Comparison of ENCODE assay signal across 12 cellular contexts in the genomic region with DNA sequence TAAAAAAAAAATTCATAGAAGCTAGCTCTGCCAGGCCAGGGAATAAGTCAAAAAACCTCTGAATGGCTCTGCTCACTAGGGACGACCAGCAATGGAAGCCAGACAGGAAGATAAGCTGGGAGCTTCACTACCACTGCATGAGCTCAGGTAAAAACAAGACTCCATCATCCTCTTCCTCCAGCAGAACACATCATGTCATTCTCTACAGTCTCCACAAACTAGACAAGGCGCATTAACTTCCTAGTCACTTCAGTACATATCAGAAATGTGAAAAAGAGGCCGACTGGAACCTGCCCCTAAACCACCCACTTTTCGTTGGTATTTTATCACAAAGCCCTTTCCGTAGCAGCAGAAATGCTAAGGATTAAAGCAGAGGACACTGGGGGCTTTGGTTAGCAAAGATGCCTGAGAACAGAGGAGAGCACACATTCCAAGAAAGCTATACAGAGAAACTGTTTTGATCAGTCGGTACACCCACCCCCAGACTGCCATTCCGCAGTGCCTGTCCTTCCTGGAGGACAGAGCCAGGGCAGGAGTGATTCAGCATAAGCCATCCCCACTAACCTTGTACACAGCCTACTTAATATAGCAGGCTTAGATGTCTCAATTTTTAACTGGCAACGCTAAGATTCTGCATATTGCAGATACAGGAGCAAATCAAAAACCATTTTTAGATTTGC. TPM values are rescaled to one million over a fixed set of nuclear protein-coding genes. Genes with fewer than 3 reads are reported as not detected.
A peak's percentile ranks its signal among the peaks of the same experiment; 100 is the strongest.
DNase-seq lines count a peak whose midpoint lies in the region; ATAC-seq, FAIRE-seq and TF ChIP-seq lines count a peak whose summit lies in the region.
"Had no signal": no experiment of that assay in that cellular context is flagged by ENCODE, and none has a peak within 500 bp of the region (broad histone marks: within the 10 kb centered on the region; RNA-seq: fewer than 3 reads in every experiment).

No MANE protein-coding gene starts in this region.

- H3K4me3 ChIP-seq in K562 (peak overlapping the region; percentile 19; the same call in 1 of the 2 replicates), thyroid gland (replicated peaks in 1 of 3) (no peak overlapping the region), A673 (ENCODE audit: low read depth, low read length, poor library complexity, severe bottlenecking) (no peak overlapping the region)
- H3K4me3 ChIP-seq: left lung, prostate gland had no signal

- no peak overlapping the region for H3K4me3 Mint-ChIP-seq in immature natural killer cell

- CTCF ChIA-PET in K562 (lab: Yijun Ruan, JAX; ENCODE audit: low intra/inter-chr PET ratio): interaction anchor here (0.6 kb wide), 1 partner anchor 168 kb away, joined by 3 read pairs; no protein-coding TSS in a partner anchor
- CTCF ChIA-PET in A673 (lab: Charles Lee): no interaction called here

- no peaks in the 10 kb centered on the region for H3K9me3 Mint-ChIP-seq in immature natural killer cell

- TF ChIP-seq POLR2A in K562 (conservative IDR thresholded peaks at IDR 0.05): peak; percentile 52; the same call in 1 of the 2 replicates
- no peak for TF ChIP-seq POLR2A in thyroid gland (IDR thresholded peaks at IDR 0.05)

- ATAC-seq in Right ventricle myocardium inferior (peak; percentile 82), K562 (peak; percentile 96), GM18520 (IDR thresholded peaks at IDR 0.05; ENCODE audit: unreplicated experiment) (no peak)
- ATAC-seq: left lung had no signal

- H3K79me2 ChIP-seq in K562 (ENCODE audit: control insufficient read depth, insufficient read depth, low read length): 0 out of 3 replicates have a peak, but pooled peaks cover 5% of the 10 kb centered on the region

- H4K20me1 ChIP-seq in K562 (replicated peaks; ENCODE audit: control insufficient read depth, insufficient read depth, low read length): no peaks in the 10 kb centered on the region

- no peak for DNase-seq in Right ventricle myocardium inferior (ENCODE audit: missing footprints)
- DNase-seq in cardiac septum (ENCODE audit: low spot score): no peak
- peak; percentile 64 to 78 (median 72) for DNase-seq in K562 (ENCODE audit: extremely low read depth in 1 of 4, low spot score in 3 of 4)
- DNase-seq in immature natural killer cell: no peak
- DNase-seq in thyroid gland: no peak
- DNase-seq in A673 (ENCODE audit: low spot score): no peak
- DNase-seq in KG1 (lab: John Stamatoyannopoulos, UW): no peak
- DNase-seq: activated CD4-positive, alpha-beta T cell treated with anti-CD3 and anti-CD28 coated beads, Interleukin-2, amount 50 U/mL, for 1 hour; left lung; NCI-H1105 had no signal

- H3K4me1 Mint-ChIP-seq in immature natural killer cell: peaks cover 67 to 91% of the 10 kb centered on the region in 2 donors

- peak in 1 of 2 experiments; percentile 14; a peak in 1 of 4 replicates for TF ChIP-seq RAD21 in K562 (CRISPR knock-in tag; conservative IDR thresholded peaks at IDR 0.05 in 1 of 2, IDR thresholded peaks at IDR 0.05 in 1 of 2)

- H3K9me3 ChIP-seq in K562 (replicated peaks; ENCODE audit: control insufficient read depth, insufficient read depth, low read depth, low read length) (no peaks in the 10 kb centered on the region), thyroid gland (no peaks in the 10 kb centered on the region), A673 (ENCODE audit: low read depth, low read length, poor library complexity, severe bottlenecking) (no peaks in the 10 kb centered on the region)
- H3K9me3 ChIP-seq: left lung, prostate gland had no signal

- BruUV-seq in K562 (replicated peaks; lab: Mats Ljungman, UMichigan): no TSS peak
- no TSS peak for BruUV-seq in A673 (replicated peaks; lab: Mats Ljungman, UMichigan)

- H3K9ac ChIP-seq in K562 (ENCODE audit: insufficient read depth in 1 of 2, low read depth in 2 of 2, low read length in 2 of 2): peak overlapping the region; percentile 47 to 76; a peak in 3 of 4 replicates

- intact Hi-C loops in Right ventricle myocardium inferior (cut with DNase I) (no loop called here), cardiac septum (cut with DNase I) (no loop called here), K562 (cut with micrococcal nuclease) (no loop called here), thyroid gland (cut with DNase I) (no loop called here), A673 (cut with micrococcal nuclease; ENCODE audit: unreplicated experiment) (no loop called here)

- peak overlapping the region; percentile 79 for H3K4me2 ChIP-seq in K562 (ENCODE audit: insufficient read depth, low read length)

- no peaks in the 10 kb centered on the region for H3K27me3 Mint-ChIP-seq in immature natural killer cell (ENCODE audit: low read depth in 3 of 3)

- in situ Hi-C loops in K562 (cut with MboI): no loop called here

- no peak for TF ChIP-seq EP300 in K562 (IDR thresholded peaks at IDR 0.05; ENCODE audit: low read length)

- POLR2A ChIA-PET in K562 (lab: Yijun Ruan, JAX): interaction anchor here (0.5 to 1.9 kb wide), 12 partner anchors 9 to 1814 kb away, joined by 3 to 8 read pairs (median 3); a partner anchor contains a TSS
- POLR2A ChIA-PET in A673 (lab: Charles Lee; ENCODE audit: low non-redundant PET): no interaction called here

- H3K9me1 ChIP-seq in K562 (ENCODE audit: control insufficient read depth, insufficient read depth, low read length): no peaks in the 10 kb centered on the region

- H3K27me3 ChIP-seq in K562 (ENCODE audit: control insufficient read depth in 2 of 2, insufficient read depth in 2 of 2, low read length in 2 of 2) (no peaks in the 10 kb centered on the region), thyroid gland (no peaks in the 10 kb centered on the region), A673 (replicated peaks; ENCODE audit: insufficient read depth, low read depth, low read length, poor library complexity) (no peaks in the 10 kb centered on the region)
- H3K27me3 ChIP-seq: left lung had no signal

- peak overlapping the region in 4 of 6 donors; percentile 29 to 73 (median 64) for H3K27ac Mint-ChIP-seq in immature natural killer cell

- peak overlapping the region; percentile 96 for H2AFZ ChIP-seq in K562 (ENCODE audit: low read depth, low read length)

- H3K36me3 Mint-ChIP-seq in immature natural killer cell: no peaks in the 10 kb centered on the region

- 0 out of 6 replicates have a peak, but pooled peaks of 1 of the 3 experiments have one; percentile 4 for TF ChIP-seq CTCF in K562 (IDR thresholded peaks at IDR 0.05 in 2 of 3, conservative IDR thresholded peaks at IDR 0.05 in 1 of 3; ENCODE audit: insufficient read depth in 2 of 3, low read depth in 1 of 3, low read length in 3 of 3)
- TF ChIP-seq CTCF in thyroid gland (IDR thresholded peaks at IDR 0.05): no peak
- TF ChIP-seq CTCF in A673 (conservative IDR thresholded peaks at IDR 0.05; ENCODE audit: low read depth, low read length): no peak

- H3K4me1 ChIP-seq in K562 (replicated peaks in 1 of 2; ENCODE audit: control insufficient read depth in 2 of 2, insufficient read depth in 2 of 2, low read length in 2 of 2): peaks cover 0 to 26% of the 10 kb centered on the region in 2 experiments; a peak in 3 of 5 replicates
- H3K4me1 ChIP-seq in thyroid gland: peaks cover 44 to 77% of the 10 kb centered on the region in 2 donors
- H3K4me1 ChIP-seq in A673 (ENCODE audit: insufficient read depth, low read length, poor library complexity, severe bottlenecking): no peaks in the 10 kb centered on the region

- H3K36me3 ChIP-seq in K562 (ENCODE audit: control insufficient read depth, insufficient read depth, low read length) (no peaks in the 10 kb centered on the region), thyroid gland (no peaks in the 10 kb centered on the region), A673 (ENCODE audit: insufficient read depth, low read length, poor library complexity, severe bottlenecking) (no peaks in the 10 kb centered on the region)
- H3K36me3 ChIP-seq: left lung, prostate gland had no signal

- peak; percentile 90 for FAIRE-seq in K562 (lab: Jason Lieb, UNC)

- H3K27ac ChIP-seq in K562 (ENCODE audit: extremely low read depth, low read depth, low read length) (peak overlapping the region; percentile 91), thyroid gland (peak overlapping the region; percentile 60 to 98 (median 89)), A673 (ENCODE audit: low read depth, low read length, poor library complexity, severe bottlenecking) (no peak overlapping the region)
- H3K27ac ChIP-seq: left lung had no signal

- under 1% methylated on average over 8 of the region's 8 CpGs for WGBS in K562 (ENCODE audit: insufficient coverage, low coverage, missing lambda C conversion rate)
- 69 to 79% methylated on average over 8 of the region's 8 CpGs for WGBS in thyroid gland, 2 donors

TF ChIP-seq in K562, 482 proteins besides CTCF, POLR2A, EP300 and RAD21 (continues in another document):
- no peak for TF ChIP-seq ZC3H4 (CRISPR knock-in tag; IDR thresholded peaks at IDR 0.05; ENCODE audit: borderline replicate concordance)

RNA-seq across cellular contexts. Expression of a gene that starts 53.4 kb away (rescaled TPM):
- total RNA-seq in Right ventricle myocardium inferior (76.2 TPM), cardiac septum (124 TPM), K562 (2014; rRNA removed) (8.3 and 8.9 TPM in 2 replicates), K562 (2014; rRNA removed; fragmentation: Illumina TruSeq; extraction: Trizol) (6.0 and 6.9 TPM in 2 replicates), K562 (2015; rRNA removed; fragmentation: Illumina TruSeq; extraction: Trizol) (5.5 and 6.8 TPM in 2 replicates), K562 (2021) (13.8 and 17.1 TPM in 2 replicates), thyroid gland (100 to 1,000 TPM in 3 of 4 donors, 10 to 100 TPM in 1; 82.0 to 174 (median 144) TPM), A673 (2021) (40.1 and 40.5 TPM in 2 replicates)
- 34.4 and 78.8 TPM in 2 replicates for total RNA-seq in K562 (2011; cell fraction: chromatin; rRNA removed; ENCODE audit: low replicate concordance)
- 16.3 and 20.0 TPM in 2 replicates for total RNA-seq in K562 (2011; cell fraction: nucleolus; rRNA removed)
- total RNA-seq in K562 (2011; cell fraction: nucleoplasm; rRNA removed): 38.6 and 69.9 TPM in 2 replicates
- polyA plus RNA-seq in K562 (2011; rRNA removed) (3.2 and 5.1 TPM in 2 replicates), K562 (2014; fragmentation: Illumina TruSeq; extraction: Trizol) (6.2 and 7.2 TPM in 2 replicates), K562 (2014; fragmentation: Nextera tagmentation; extraction: Ambion mirVana) (1 to 10 TPM in 1 of 2 experiments, under 1 TPM in 1; 0.89 to 2.4 TPM), K562 (2014; rRNA removed) (5.3 and 7.1 TPM in 2 replicates), immature natural killer cell (100 to 1,000 TPM in 1 of 3 donors, 10 to 100 TPM in 2; 23.1 to 121 (median 38.2) TPM)
- 2.8 and 3.3 TPM in 2 replicates for polyA plus RNA-seq in K562 (2011; cell fraction: cytosol; rRNA removed)
- polyA plus RNA-seq in K562 (2011; cell fraction: nucleus; rRNA removed): 4.5 and 10.2 TPM in 2 replicates
- 8.1 and 15.8 TPM in 2 replicates for polyA plus RNA-seq in K562 (2012)
- polyA minus RNA-seq in K562 (2011; rRNA and poly(A)+ RNA removed): 10.5 and 18.0 TPM in 2 replicates
- polyA minus RNA-seq in K562 (2011; cell fraction: cytosol; rRNA and poly(A)+ RNA removed): 4.7 and 7.4 TPM in 2 replicates
- polyA minus RNA-seq in K562 (2011; cell fraction: nucleus; rRNA and poly(A)+ RNA removed): 8.7 and 10.9 TPM in 2 replicates

Comparison
In these comparisons a context has a peak if more than half of its experiments do, and no peak if none do; other contexts are left out.
1. DNase-seq: peak in K562 (4 of 4); none in Right ventricle myocardium inferior (single experiment), cardiac septum (single experiment), immature natural killer cell (0 of 3), thyroid gland (0 of 2), A673 (single experiment) and KG1 (single experiment).